In genomic region chr10:121655254-121656142, GRCh38 we compare ENCODE assay signal across 20 cellular contexts. TPM values are rescaled to one million over a fixed set of nuclear protein-coding genes. Genes with fewer than 3 reads are reported as not detected.
A peak's percentile ranks its signal among the peaks of the same experiment; 100 is the strongest.
DNase-seq lines count a peak whose midpoint lies in the region; ATAC-seq and TF ChIP-seq lines count a peak whose summit lies in the region.
"Had no signal": no experiment of that assay in that cellular context is flagged by ENCODE, and none has a peak within 500 bp of the region (broad histone marks: within the 10 kb centered on the region; RNA-seq: fewer than 3 reads in every experiment).

No MANE protein-coding gene starts in this region.

- H3K27me3 ChIP-seq in mammary epithelial cell (ENCODE audit: insufficient read depth, low read length) (no peaks in the 10 kb centered on the region), breast epithelium (no peaks in the 10 kb centered on the region), upper lobe of right lung (no peaks in the 10 kb centered on the region)
- H3K27me3 ChIP-seq: Peyer's patch had no signal

- no peak overlapping the region for H2AFZ ChIP-seq in mammary epithelial cell (ENCODE audit: low read depth, low read length)

- peaks cover 16% of the 10 kb centered on the region for H3K4me1 Mint-ChIP-seq in WTC11

- no TSS peak for BruUV-seq in mammary epithelial cell (replicated peaks; lab: Mats Ljungman, UMichigan)

- H3K9me3 Mint-ChIP-seq in WTC11 = peaks cover 25% of the 10 kb centered on the region

- H3K4me3 ChIP-seq in mammary epithelial cell (replicated peaks in 1 of 3; ENCODE audit: insufficient read depth in 1 of 3, low read depth in 2 of 3, low read length in 3 of 3) (no peak overlapping the region), breast epithelium (no peak overlapping the region), lower leg skin (ENCODE audit: low read depth, poor library complexity, severe bottlenecking) (no peak overlapping the region), upper lobe of right lung (no peak overlapping the region)
- H3K4me3 ChIP-seq: A549, Peyer's patch, SK-N-MC had no signal

- H3K27ac ChIP-seq in mammary epithelial cell (ENCODE audit: insufficient read depth, low read depth, low read length) (no peak overlapping the region), breast epithelium (no peak overlapping the region), upper lobe of right lung (no peak overlapping the region)
- H3K27ac ChIP-seq: A549, Peyer's patch, SK-N-MC had no signal

- no peak overlapping the region for H3K27ac Mint-ChIP-seq in WTC11

- 58% methylated on average over 11 of the region's 11 CpGs for WGBS in mammary epithelial cell (ENCODE audit: low coverage, missing lambda C conversion rate)
- WGBS in lower leg skin, 2 donors = 43 to 51% methylated on average over 11 of the region's 11 CpGs

- no peak overlapping the region for H3K9ac ChIP-seq in mammary epithelial cell (ENCODE audit: insufficient read depth, low read length)

- POLR2A ChIA-PET in WTC11 (lab: Charles Lee) = interaction anchor here (0.6 kb wide), 1 partner anchor 351 kb away, joined by 4 read pairs; no protein-coding TSS in a partner anchor

- in situ Hi-C loops in mammary epithelial cell (cut with MboI; ENCODE audit: low sequenced_read_pairs in 2 of 2) = no loop called here

- no peak overlapping the region for H3K4me3 Mint-ChIP-seq in WTC11

- CTCF ChIA-PET in mammary epithelial cell (lab: Charles Lee; ENCODE audit: low non-redundant PET) (no interaction called here), WTC11 (lab: Charles Lee) (interaction anchor here (1.3 to 2.0 kb wide), 2 partner anchors 8 to 46 kb away, joined by 4 to 19 read pairs; no protein-coding TSS in a partner anchor)

- H3K27me3 Mint-ChIP-seq in WTC11 (ENCODE audit: low read depth) = no peaks in the 10 kb centered on the region

- no peak for TF ChIP-seq POLR2A in breast epithelium (IDR thresholded peaks at IDR 0.05)
- TF ChIP-seq POLR2A in lower leg skin (IDR thresholded peaks at IDR 0.05) = no peak

- H3K36me3 ChIP-seq in mammary epithelial cell (ENCODE audit: insufficient read depth, low read length) (no peaks in the 10 kb centered on the region), breast epithelium (no peaks in the 10 kb centered on the region), upper lobe of right lung (no peaks in the 10 kb centered on the region)
- H3K36me3 ChIP-seq: Peyer's patch had no signal

- H4K20me1 ChIP-seq in mammary epithelial cell (ENCODE audit: insufficient read depth, low read length) = no peaks in the 10 kb centered on the region

- H3K9me3 ChIP-seq in mammary epithelial cell (replicated peaks; ENCODE audit: insufficient read depth, low read length) (no peaks in the 10 kb centered on the region), breast epithelium (no peaks in the 10 kb centered on the region), upper lobe of right lung (no peaks in the 10 kb centered on the region)
- H3K9me3 ChIP-seq: A549, Peyer's patch had no signal

- intact Hi-C loops in mammary epithelial cell (cut with micrococcal nuclease) (no loop called here), breast epithelium (cut with DNase I; ENCODE audit: low total_unique reads) (no loop called here), lower leg skin (cut with DNase I; ENCODE audit: low total_unique reads) (no loop called here), upper lobe of right lung (cut with DNase I) (no loop called here)

- H3K4me2 ChIP-seq in mammary epithelial cell (ENCODE audit: insufficient read depth, low read depth, low read length) = no peak overlapping the region
- H3K4me2 ChIP-seq: A549 had no signal

- H3K36me3 Mint-ChIP-seq in WTC11 = no peaks in the 10 kb centered on the region

- DNase-seq in mammary epithelial cell = peak; percentile 29
- DNase-seq in breast epithelium (ENCODE audit: low spot score in 2 of 2) = no peak
- DNase-seq in WTC11 (ENCODE audit: low spot score) = no peak
- peak; percentile 37 to 82 for DNase-seq in lower leg skin (ENCODE audit: low spot score in 2 of 2)
- DNase-seq in upper lobe of right lung = peak; percentile 25
- no peak for DNase-seq in NK-92 (lab: John Stamatoyannopoulos, UW; ENCODE audit: unreplicated experiment)
- no peak for DNase-seq in AG08395 (ENCODE audit: low spot score)
- DNase-seq in stimulated activated naive CD4-positive, alpha-beta T cell treated with Interleukin-2 at 50 U/mL for 16 hours (lab: John Stamatoyannopoulos, UW) = no peak
- DNase-seq: C1 segment of cervical spinal cord, GF-D8, Karpas-422, MM.1S, NCI-H1092 treated with DMSO at 0.1 percent for 48 hours, NCI-H1694 treated with DMSO at 0.1 percent for 48 hours, NCI-H2107, NCI-H446, Peyer's patch, Right ventricle myocardium superior had no signal

- H3K4me1 ChIP-seq in mammary epithelial cell (ENCODE audit: insufficient read depth, low read length) (no peaks in the 10 kb centered on the region), breast epithelium (no peaks in the 10 kb centered on the region), upper lobe of right lung (no peaks in the 10 kb centered on the region)
- H3K4me1 ChIP-seq: A549, Peyer's patch had no signal

- dilution Hi-C loops in mammary epithelial cell (cut with HindIII; ENCODE audit: low sequenced_read_pairs) = no loop called here

- ATAC-seq in WTC11 = peak; percentile 53
- ATAC-seq in upper lobe of right lung = no peak
- ATAC-seq: A549 had no signal

- TF ChIP-seq CTCF in mammary epithelial cell (conservative IDR thresholded peaks at IDR 0.05 in 1 of 2, IDR thresholded peaks at IDR 0.05 in 1 of 2; ENCODE audit: extremely low read depth in 1 of 2, insufficient read depth in 1 of 2, low read depth in 1 of 2, low read length in 2 of 2) (no peak), breast epithelium (IDR thresholded peaks at IDR 0.05) (no peak), WTC11 (IDR thresholded peaks at IDR 0.05) (no peak), lower leg skin (IDR thresholded peaks at IDR 0.05) (no peak), upper lobe of right lung (IDR thresholded peaks at IDR 0.05) (no peak)

- H3K79me2 ChIP-seq in mammary epithelial cell (ENCODE audit: insufficient read depth, low read length) = no peaks in the 10 kb centered on the region

TF ChIP-seq in WTC11, 78 proteins besides CTCF, POLR2A, EP300 and RAD21 (continues in another document):
- TF ChIP-seq JUN (CRISPR knock-in tag; IDR thresholded peaks at IDR 0.05) (no peak), ZMAT4 (CRISPR knock-in tag; IDR thresholded peaks at IDR 0.05) (no peak), MXD4 (CRISPR knock-in tag; IDR thresholded peaks at IDR 0.05; ENCODE audit: borderline replicate concordance) (no peak), ZNF138 (CRISPR knock-in tag; conservative IDR thresholded peaks at IDR 0.05) (no peak), MLX (CRISPR knock-in tag; IDR thresholded peaks at IDR 0.05) (no peak), ZNF671 (CRISPR knock-in tag; IDR thresholded peaks at IDR 0.05) (no peak), GABPB1 (CRISPR knock-in tag; IDR thresholded peaks at IDR 0.05) (no peak), ZNF317 (CRISPR knock-in tag; IDR thresholded peaks at IDR 0.05; ENCODE audit: borderline replicate concordance, low read depth) (no peak), NR3C1 (CRISPR knock-in tag; conservative IDR thresholded peaks at IDR 0.05; ENCODE audit: low read depth) (no peak), JAZF1 (CRISPR knock-in tag; IDR thresholded peaks at IDR 0.05) (no peak), NR2C2 (CRISPR knock-in tag; IDR thresholded peaks at IDR 0.05) (no peak), SMAD4 (CRISPR knock-in tag; IDR thresholded peaks at IDR 0.05) (no peak), FOXK1 (CRISPR knock-in tag; IDR thresholded peaks at IDR 0.05) (no peak), ERG (CRISPR knock-in tag; IDR thresholded peaks at IDR 0.05) (no peak), FOXP1 (CRISPR knock-in tag; IDR thresholded peaks at IDR 0.05; ENCODE audit: borderline replicate concordance) (no peak), ATF6 (CRISPR knock-in tag; IDR thresholded peaks at IDR 0.05) (no peak)

RNA-seq across cellular contexts. Expression of gene FGFR2, which starts 57.3 kb away (rescaled TPM):
- total RNA-seq in mammary epithelial cell = 10 to 100 TPM; 22.0 to 86.9 TPM
- 21.9 TPM for polyA plus RNA-seq in mammary epithelial cell
- polyA minus RNA-seq in mammary epithelial cell = 31.9 TPM
- 10 to 100 TPM; 31.8 to 62.8 (median 44.3) TPM for total RNA-seq in breast epithelium
- 88.6 to 95.0 TPM (median 90.4 TPM) in 3 replicates for total RNA-seq in WTC11 (2021)
- total RNA-seq in lower leg skin = 100 to 1,000 TPM; 123 to 179 (median 148) TPM
- 58.7 TPM for total RNA-seq in upper lobe of right lung

Comparison
In these comparisons a context has a peak if more than half of its experiments do, and no peak if none do; other contexts are left out.
1. DNase-seq: peak in mammary epithelial cell (single experiment), lower leg skin (2 of 2) and upper lobe of right lung (single experiment); none in breast epithelium (0 of 2), WTC11 (single experiment), NK-92 (single experiment), AG08395 (single experiment) and stimulated activated naive CD4-positive, alpha-beta T cell treated with Interleukin-2 at 50 U/mL for 16 hours (single experiment).